ENCODE assay signal across 10 cellular contexts in the genomic region with DNA sequence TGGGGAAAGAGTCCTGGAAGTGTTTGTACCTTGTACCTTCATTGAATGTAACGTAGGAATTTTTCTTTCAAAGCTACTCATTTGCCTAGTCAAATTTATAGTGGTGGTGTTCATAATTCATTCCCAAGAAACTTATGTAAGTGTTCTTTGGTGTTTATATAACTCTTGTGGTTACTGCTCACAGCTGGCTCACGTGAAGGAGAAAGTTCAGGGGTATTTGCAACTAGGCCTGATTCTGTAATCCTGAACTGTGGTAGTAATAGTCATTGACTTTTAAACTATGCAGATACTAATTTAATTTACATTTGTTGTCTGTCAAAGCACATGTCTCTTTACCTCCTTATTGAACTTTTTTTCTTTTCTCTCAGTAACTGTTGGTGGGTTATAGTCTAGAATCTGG. TPM values are rescaled to one million over a fixed set of nuclear protein-coding genes. Genes with fewer than 3 reads are reported as not detected.
A peak's percentile ranks its signal among the peaks of the same experiment; 100 is the strongest.
DNase-seq lines count a peak whose midpoint lies in the region; TF ChIP-seq lines count a peak whose summit lies in the region.
"Had no signal": no experiment of that assay in that cellular context is flagged by ENCODE, and none has a peak within 500 bp of the region (broad histone marks: within the 10 kb centered on the region; RNA-seq: fewer than 3 reads in every experiment).

No MANE protein-coding gene starts in this region.

- no peak overlapping the region for H3K27ac ChIP-seq in AG04450 (ENCODE audit: low read depth, low read length)

- CTCF ChIA-PET in AG04450 (lab: Charles Lee) = interaction anchor here (0.8 kb wide), 1 partner anchor 118 kb away, joined by 6 read pairs; no protein-coding TSS in a partner anchor

- peak; percentile 62 for DNase-seq in AG04450 (ENCODE audit: low read depth, low spot score)
- DNase-seq in M059J (ENCODE audit: low read depth) = peak; percentile 4
- peak; percentile 68 for DNase-seq in fibroblast of gingiva (ENCODE audit: low read depth)
- DNase-seq in non-pigmented ciliary epithelial cell (ENCODE audit: low read depth) = peak; percentile 14
- DNase-seq in DMS53 (lab: John Stamatoyannopoulos, UW) = no peak
- no peak for DNase-seq in NCI-H2196 treated with DMSO at 0.1 percent for 48 hours (lab: John Stamatoyannopoulos, UW; ENCODE audit: unreplicated experiment)
- DNase-seq in KBM-7 = no peak
- no peak for DNase-seq in SW480 (ENCODE audit: low spot score)
- DNase-seq: MM.1S had no signal

- no peak overlapping the region for H3K4me3 ChIP-seq in AG04450 (ENCODE audit: low read depth, low read length)
- H3K4me3 ChIP-seq: BLaER1 treated with 17β-estradiol and CSF1 and Interleukin-3, amounts not matched to agents 10 nM and 100 nM had no signal

- in situ Hi-C loops in KBM-7 (cut with MboI; ENCODE audit: low pct_unique_long_range_greater_than_20kb, low sequenced_read_pairs) = no loop called here

- TF ChIP-seq CTCF in AG04450 (IDR thresholded peaks at IDR 0.05; ENCODE audit: low read depth, low read length) = no peak

- POLR2A ChIA-PET in AG04450 (lab: Yijun Ruan, JAX) = interaction anchor here (0.5 to 0.6 kb wide), 4 partner anchors 27 to 1021 kb away, joined by 3 to 4 read pairs (median 4); no protein-coding TSS in a partner anchor

- no peaks in the 10 kb centered on the region for H3K27me3 ChIP-seq in AG04450 (ENCODE audit: control insufficient read depth, insufficient read depth, low read length)
- H3K27me3 ChIP-seq: BLaER1 treated with 17β-estradiol and CSF1 and Interleukin-3, amounts not matched to agents 10 nM and 100 nM had no signal

- H3K9me3 ChIP-seq in AG04450 (ENCODE audit: control insufficient read depth, insufficient read depth, low read length) = no peaks in the 10 kb centered on the region
- H3K9me3 ChIP-seq: BLaER1 treated with 17β-estradiol and CSF1 and Interleukin-3, amounts not matched to agents 10 nM and 100 nM had no signal

RNA-seq across cellular contexts. Expression of gene TEX264, which starts 50.5 kb away (rescaled TPM):
- 40.6 and 49.9 TPM in 2 replicates for polyA plus RNA-seq in AG04450 (2011; rRNA removed)
- 51.1 and 76.6 TPM in 2 replicates for polyA minus RNA-seq in AG04450 (2011; rRNA and poly(A)+ RNA removed)
- 56.3 and 61.0 TPM in 2 replicates for total RNA-seq in M059J (2014; rRNA removed; shearing (Covaris generic))

Comparison
In these comparisons a context has a peak if more than half of its experiments do, and no peak if none do; other contexts are left out.
1. DNase-seq: peak in AG04450 (single experiment), M059J (single experiment), fibroblast of gingiva (single experiment) and non-pigmented ciliary epithelial cell (single experiment); none in DMS53 (single experiment), NCI-H2196 treated with DMSO at 0.1 percent for 48 hours (single experiment), KBM-7 (single experiment) and SW480 (single experiment).